10 cellular contexts compared by ENCODE assay signal in the genomic region with DNA sequence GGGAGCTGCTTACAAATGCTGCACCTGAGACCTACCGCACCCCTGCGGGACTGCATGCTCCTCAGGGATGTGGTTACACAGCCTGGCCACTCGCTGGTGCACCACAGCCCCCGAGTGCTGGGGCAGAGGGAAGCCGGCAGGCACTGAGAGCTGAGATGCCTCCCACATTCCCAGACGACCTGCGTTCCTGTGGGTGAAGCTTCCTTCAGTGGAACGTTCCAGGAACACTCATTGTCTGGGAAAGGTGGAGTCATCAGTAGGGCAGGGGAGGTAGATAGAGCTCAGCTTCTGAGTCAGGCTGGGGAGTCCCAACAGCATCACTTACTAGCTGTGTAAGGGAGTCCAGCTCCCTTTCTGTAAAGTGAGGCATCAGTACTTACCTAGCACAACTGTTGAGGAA. TPM values are rescaled to one million over a fixed set of nuclear protein-coding genes. Genes with fewer than 3 reads are reported as not detected.
DNase-seq lines count a peak whose midpoint lies in the region; ATAC-seq, FAIRE-seq and TF ChIP-seq lines count a peak whose summit lies in the region.
"Not testable (repeated sequence)": the region's sequence is repeated elsewhere in the genome, so short reads cannot be mapped to it uniquely, and the experiment has no call there.
"Had no signal": no experiment of that assay in that cellular context is flagged by ENCODE, and none has a peak within 500 bp of the region (broad histone marks: within the 10 kb centered on the region; RNA-seq: fewer than 3 reads in every experiment).

No MANE protein-coding gene starts in this region.

- H3K79me1 ChIP-seq in IMR-90 (ENCODE audit: low read depth in 1 of 2, low read length in 2 of 2) = not testable (repeated sequence)

- dilution Hi-C loops in IMR-90 (cut with HindIII; ENCODE audit: low sequenced_read_pairs, unreplicated experiment); mammary epithelial cell (cut with HindIII; ENCODE audit: low sequenced_read_pairs): not testable (repeated sequence)

- TF ChIP-seq EP300 in A549 (IDR thresholded peaks at IDR 0.05) = not testable (repeated sequence)

- not testable (repeated sequence) for BruUV-seq in IMR-90 (replicated peaks; lab: Mats Ljungman, UMichigan)
- TSS peak; percentile 3 for BruUV-seq in mammary epithelial cell (replicated peaks; lab: Mats Ljungman, UMichigan)

- not testable (repeated sequence) for TF ChIP-seq RAD21 in A549 (conservative IDR thresholded peaks at IDR 0.05 in 1 of 2, IDR thresholded peaks at IDR 0.05 in 1 of 2); IMR-90 (IDR thresholded peaks at IDR 0.05; ENCODE audit: low read length)

- H3K14ac ChIP-seq in IMR-90 (replicated peaks; ENCODE audit: low read depth, low read length) = not testable (repeated sequence)

- CTCF ChIA-PET in A549 (lab: Yijun Ruan, JAX); IMR-90 (lab: Yijun Ruan, JAX); RWPE1 (lab: Yijun Ruan, JAX); mammary epithelial cell (lab: Charles Lee; ENCODE audit: low non-redundant PET): not testable (repeated sequence)

- H4K8ac ChIP-seq in IMR-90 (ENCODE audit: low read depth in 2 of 2, low read length in 2 of 2) = not testable (repeated sequence)

- peak overlapping the region; percentile 44; the same call in 2 of the 3 replicates for H3K4me2 ChIP-seq in A549
- H3K4me2 ChIP-seq in IMR-90 (ENCODE audit: low read depth, low read length); mammary epithelial cell (ENCODE audit: insufficient read depth, low read depth, low read length): not testable (repeated sequence)

- ATAC-seq in A549 (peak; percentile 91 to 94), IMR-90 (ENCODE audit: low read depth) (peak; percentile 82), left colon (peak; percentile 58), mucosa of descending colon (peak; percentile 69)
- ATAC-seq in activated T-cell treated with anti-CD3 and anti-CD28 coated beads, Interleukin-2, amount 50 U/mL, for 72 hours (replicated peaks in 1 of 2) = peak; percentile 93 to 95
- peak; percentile 71 for ATAC-seq in stimulated activated naive CD8-positive, alpha-beta T cell treated with anti-CD3 and anti-CD28 coated beads, Interleukin-15, Interleukin-2, amounts not matched to agents 100 U/mL and 50 U/mL, for 24 hours

- not testable (repeated sequence) for H3K4me3 ChIP-seq in A549; IMR-90 (ENCODE audit: insufficient read depth, low read depth, low read length); mammary epithelial cell (replicated peaks in 1 of 3; ENCODE audit: insufficient read depth in 1 of 3, low read depth in 2 of 3, low read length in 3 of 3); mucosa of descending colon

- not testable (repeated sequence) for H3K56ac ChIP-seq in IMR-90 (ENCODE audit: extremely low read depth, insufficient read depth, low read length)

- H2BK15ac ChIP-seq in IMR-90 (ENCODE audit: low read depth, low read length) = not testable (repeated sequence)

- not testable (repeated sequence) for H3K79me2 ChIP-seq in mammary epithelial cell (ENCODE audit: insufficient read depth, low read length)

- intact Hi-C loops in IMR-90 (cut with micrococcal nuclease); mammary epithelial cell (cut with micrococcal nuclease); left colon (cut with DNase I, micrococcal nuclease); mucosa of descending colon (cut with DNase I, micrococcal nuclease): not testable (repeated sequence)

- H4K91ac ChIP-seq in IMR-90 (ENCODE audit: insufficient read depth, low read depth, low read length) = not testable (repeated sequence)

- not testable (repeated sequence) for H3K9me3 ChIP-seq in A549; IMR-90 (ENCODE audit: control insufficient read depth, insufficient read depth, low read length); mammary epithelial cell (replicated peaks; ENCODE audit: insufficient read depth, low read length); mucosa of descending colon

- H3K36me3 ChIP-seq in IMR-90 (ENCODE audit: control insufficient read depth, insufficient read depth, low read length); mammary epithelial cell (ENCODE audit: insufficient read depth, low read length); mucosa of descending colon (ENCODE audit: low read depth): not testable (repeated sequence)

- not testable (repeated sequence) for H2AFZ ChIP-seq in IMR-90 (replicated peaks; ENCODE audit: low read length, poor library complexity); mammary epithelial cell (ENCODE audit: low read depth, low read length)

- not testable (repeated sequence) for H3K18ac ChIP-seq in IMR-90 (ENCODE audit: low read depth, low read length)

- H4K20me1 ChIP-seq in IMR-90 (ENCODE audit: insufficient read depth, low read length); mammary epithelial cell (ENCODE audit: insufficient read depth, low read length): not testable (repeated sequence)

- not testable (repeated sequence) for H3K9ac ChIP-seq in IMR-90 (ENCODE audit: low read depth, low read length); mammary epithelial cell (ENCODE audit: insufficient read depth, low read length)

- H2BK120ac ChIP-seq in IMR-90 (ENCODE audit: low read depth, low read length) = not testable (repeated sequence)

- peak overlapping the region; percentile 70 to 79; a peak in 4 of 6 replicates for H3K27ac ChIP-seq in A549
- not testable (repeated sequence) for H3K27ac ChIP-seq in IMR-90 (ENCODE audit: insufficient read depth, low read length)
- H3K27ac ChIP-seq in RWPE1 = peak overlapping the region; percentile 39; the same call in 1 of the 2 replicates
- peak overlapping the region; percentile 48 for H3K27ac ChIP-seq in mammary epithelial cell (ENCODE audit: insufficient read depth, low read depth, low read length)

- H3K4ac ChIP-seq in IMR-90 (ENCODE audit: low read depth, low read length) = not testable (repeated sequence)

- TF ChIP-seq CTCF in A549 (IDR thresholded peaks at IDR 0.05); IMR-90 (conservative IDR thresholded peaks at IDR 0.05; ENCODE audit: low read depth, low read length); RWPE1 (conservative IDR thresholded peaks at IDR 0.05; ENCODE audit: low read depth); mammary epithelial cell (conservative IDR thresholded peaks at IDR 0.05 in 1 of 2, IDR thresholded peaks at IDR 0.05 in 1 of 2; ENCODE audit: extremely low read depth in 1 of 2, insufficient read depth in 1 of 2, low read depth in 1 of 2, low read length in 2 of 2); mucosa of descending colon (IDR thresholded peaks at IDR 0.05): not testable (repeated sequence)

- TF ChIP-seq POLR2A in A549 (IDR thresholded peaks at IDR 0.05; ENCODE audit: low read length); IMR-90 (IDR thresholded peaks at IDR 0.05; ENCODE audit: low read depth, low read length): not testable (repeated sequence)

- H3K36me3 Mint-ChIP-seq in activated T-cell treated with anti-CD3 and anti-CD28 coated beads, Interleukin-2, amount 50 U/mL, for 72 hours (ENCODE audit: insufficient read depth in 2 of 2) = not testable (repeated sequence)

- H3K27me3 ChIP-seq in IMR-90 (ENCODE audit: control insufficient read depth, insufficient read depth, low read length); mammary epithelial cell (ENCODE audit: insufficient read depth, low read length): not testable (repeated sequence)

- DNase-seq in A549 (ENCODE audit: low read depth in 1 of 2, low spot score in 1 of 2); IMR-90; RWPE1 (ENCODE audit: low spot score); activated T-cell treated with anti-CD3 and anti-CD28 coated beads, Interleukin-2, amount 50 U/mL, for 72 hours; mammary epithelial cell; left colon; mucosa of descending colon; stimulated activated naive CD8-positive, alpha-beta T cell treated with anti-CD3 and anti-CD28 coated beads, Interleukin-15, Interleukin-2, amounts not matched to agents 100 U/mL and 50 U/mL, for 24 hours: not testable (repeated sequence)

- H2AK5ac ChIP-seq in IMR-90 (ENCODE audit: low read depth, low read length) = not testable (repeated sequence)

- FAIRE-seq in A549 (lab: Jason Lieb, UNC) = not testable (repeated sequence)

- not testable (repeated sequence) for H3K23ac ChIP-seq in IMR-90 (ENCODE audit: low read depth, low read length)

- not testable (repeated sequence) for H3K9me3 Mint-ChIP-seq in activated T-cell treated with anti-CD3 and anti-CD28 coated beads, Interleukin-2, amount 50 U/mL, for 72 hours

- in situ Hi-C loops in IMR-90 (cut with MboI; ENCODE audit: low sequenced_read_pairs); mammary epithelial cell (cut with MboI; ENCODE audit: low sequenced_read_pairs in 2 of 2): not testable (repeated sequence)

- H2BK20ac ChIP-seq in IMR-90 (ENCODE audit: low read depth, low read length) = not testable (repeated sequence)

- not testable (repeated sequence) for H3K9me1 ChIP-seq in IMR-90 (ENCODE audit: insufficient read depth, low read length)

- POLR2A ChIA-PET in A549 (lab: Yijun Ruan, JAX); IMR-90 (lab: Charles Lee; ENCODE audit: unreplicated experiment); RWPE1 (lab: Yijun Ruan, JAX; ENCODE audit: low non-redundant PET): not testable (repeated sequence)

- not testable (repeated sequence) for H3K4me1 ChIP-seq in A549; IMR-90 (ENCODE audit: control insufficient read depth, insufficient read depth, low read length); mammary epithelial cell (ENCODE audit: insufficient read depth, low read length); mucosa of descending colon (ENCODE audit: low read depth)

- not testable (repeated sequence) for H3K27me3 Mint-ChIP-seq in activated T-cell treated with anti-CD3 and anti-CD28 coated beads, Interleukin-2, amount 50 U/mL, for 72 hours (ENCODE audit: low read depth)

- not testable (repeated sequence) for H3K4me3 Mint-ChIP-seq in activated T-cell treated with anti-CD3 and anti-CD28 coated beads, Interleukin-2, amount 50 U/mL, for 72 hours

- H2BK5ac ChIP-seq in IMR-90 (ENCODE audit: low read depth, low read length, poor library complexity, severe bottlenecking) = not testable (repeated sequence)

- not testable (repeated sequence) for H3K27ac Mint-ChIP-seq in activated T-cell treated with anti-CD3 and anti-CD28 coated beads, Interleukin-2, amount 50 U/mL, for 72 hours

- H4K5ac ChIP-seq in IMR-90 (ENCODE audit: low read depth, low read length) = not testable (repeated sequence)

- 0% methylated on average over 3 of the region's 8 CpGs for WGBS in A549 (ENCODE audit: missing lambda C conversion rate)
- WGBS in IMR-90 (ENCODE audit: extremely low coverage in 2 of 2, insufficient read length in 1 of 2), 2 experiments = no CpG with 5 or more reads among the region's 8 CpGs
- 0% methylated on average over 3 of the region's 8 CpGs for WGBS in mammary epithelial cell (ENCODE audit: low coverage, missing lambda C conversion rate)

- H3K4me1 Mint-ChIP-seq in activated T-cell treated with anti-CD3 and anti-CD28 coated beads, Interleukin-2, amount 50 U/mL, for 72 hours (ENCODE audit: low read depth) = not testable (repeated sequence)

- H2AK9ac ChIP-seq in IMR-90 (replicated peaks; ENCODE audit: low read depth, low read length, poor library complexity) = not testable (repeated sequence)

RNA-seq across cellular contexts. Expression of gene ANXA8L1, which starts 2.5 kb away (rescaled TPM):
- polyA plus RNA-seq in A549 (2011; rRNA removed) (31.8 and 33.7 TPM in 2 replicates), A549 (2017; fragmentation: RNase III; extraction: RNeasy Plus Mini Kit Qiagen cat#74134 plus additional on column Dnase treatment) (88.9 to 95.8 TPM (median 92.3 TPM) in 3 replicates), IMR-90 (2012; rRNA removed) (0.32 TPM in 2 replicates), mammary epithelial cell (332 TPM)
- polyA plus RNA-seq in A549 (2012; cell fraction: cytosol; rRNA removed) = 34.5 and 42.0 TPM in 2 replicates
- polyA plus RNA-seq in A549 (2012; cell fraction: nucleus; rRNA removed) = 67.8 and 88.3 TPM in 2 replicates
- 29.7 and 31.2 TPM in 2 replicates for polyA minus RNA-seq in A549 (2011; rRNA and poly(A)+ RNA removed)
- total RNA-seq in IMR-90 (2012; rRNA removed) (0.18 and 0.28 TPM in 2 replicates), mammary epithelial cell (100 to 1,000 TPM; 279 to 423 TPM), left colon (not detected), mucosa of descending colon (not detected)
- polyA plus RNA-seq in IMR-90 (2012; cell fraction: cytosol; rRNA removed) = 0.15 TPM in 2 replicates
- 1.2 and 1.3 TPM in 2 replicates for polyA plus RNA-seq in IMR-90 (2012; cell fraction: nucleus; rRNA removed; ENCODE audit: low replicate concordance)
- under 1 TPM in 1 of 2 donors, not detected in 1; 0.51 TPM for total RNA-seq in activated T-cell treated with anti-CD3 and anti-CD28 coated beads, Interleukin-2, amount 50 U/mL, for 72 hours
- 320 TPM for polyA minus RNA-seq in mammary epithelial cell
- total RNA-seq: CD8-positive, alpha-beta memory T cell; H4 had no signal
- polyA plus RNA-seq: CD8-positive, alpha-beta memory T cell had no signal

Comparison
In these comparisons a context has a peak if more than half of its experiments do, and no peak if none do; other contexts are left out.
1. RNA of gene ANXA8L1, which starts 2.5 kb away (total RNA-seq): 279 to 423 TPM in mammary epithelial cell; 0.51 TPM in activated T-cell treated with anti-CD3 and anti-CD28 coated beads, Interleukin-2, amount 50 U/mL, for 72 hours, 0.18 to 0.28 TPM in IMR-90, not detected in left colon and not detected in mucosa of descending colon; every median in the first group is over 100 times any median in the second.
2. Peak in every context shown above with its lines, with median percentiles within 50 percentile points of each other: ATAC-seq.